ENCODE assay signal across 16 cellular contexts in the genomic region with DNA sequence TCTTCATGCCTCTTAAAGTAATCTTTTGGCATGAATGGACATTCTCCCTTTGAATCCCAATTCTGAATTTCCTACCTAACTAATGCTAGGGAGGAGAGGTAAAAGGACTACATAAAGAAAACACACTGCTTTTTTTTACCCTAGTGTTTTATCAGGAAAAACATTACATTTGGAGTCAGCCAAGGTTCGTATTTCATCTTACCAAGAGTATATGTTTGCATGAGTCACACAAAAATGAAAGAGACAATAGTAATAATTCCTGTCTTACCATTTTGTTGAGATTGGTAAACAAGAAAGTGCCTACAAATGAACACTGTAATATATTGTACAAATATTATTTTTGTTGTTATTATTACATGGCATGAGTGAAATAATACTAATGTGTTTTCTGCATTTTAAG.
DNase-seq lines count a peak whose midpoint lies in the region; ATAC-seq, FAIRE-seq and TF ChIP-seq lines count a peak whose summit lies in the region.
"Had no signal": no experiment of that assay in that cellular context is flagged by ENCODE, and none has a peak within 500 bp of the region (broad histone marks: within the 10 kb centered on the region; RNA-seq: fewer than 3 reads in every experiment).

No MANE protein-coding gene starts in this region.

- intact Hi-C loops in PC-3 (cut with micrococcal nuclease), result loop anchor here (2.0 kb wide), 1 partner anchor 15 kb away; no protein-coding TSS in a partner anchor
- intact Hi-C loops in vagina (cut with DNase I), result no loop called here
- intact Hi-C loops in mucosa of descending colon (cut with DNase I, micrococcal nuclease), result no loop called here

- TF ChIP-seq POLR2A in vagina (IDR thresholded peaks at IDR 0.05), result no peak

- no peak for FAIRE-seq in keratinocyte (lab: Jason Lieb, UNC)
- FAIRE-seq: GM18507 had no signal

- dilution Hi-C loops in keratinocyte (cut with MboI; ENCODE audit: extremely low pct_ligation_motif_present, low sequenced_read_pairs), result no loop called here

- no peaks in the 10 kb centered on the region for H3K9me2 ChIP-seq in PC-3 (replicated peaks; ENCODE audit: low read length)

- no peak overlapping the region for H3K9ac ChIP-seq in PC-3 (ENCODE audit: low read length)
- H3K9ac ChIP-seq in keratinocyte (ENCODE audit: control insufficient read depth, extremely low read depth, insufficient read depth, low read length), result no peak overlapping the region
- H3K9ac ChIP-seq: BLaER1 treated with 17β-estradiol and CSF1 and Interleukin-3, amounts not matched to agents 10 nM and 100 nM had no signal

- H3K36me3 ChIP-seq in PC-3 (ENCODE audit: low read depth, low read length) (no peaks in the 10 kb centered on the region), keratinocyte (ENCODE audit: control insufficient read depth in 2 of 2, extremely low read depth in 1 of 2, insufficient read depth in 2 of 2, low read length in 2 of 2) (no peaks in the 10 kb centered on the region), vagina (no peaks in the 10 kb centered on the region), mucosa of descending colon (ENCODE audit: low read depth) (no peaks in the 10 kb centered on the region)
- H3K36me3 ChIP-seq: BLaER1 treated with 17β-estradiol and CSF1 and Interleukin-3, amounts not matched to agents 10 nM and 100 nM; Peyer's patch had no signal

- CTCF ChIA-PET in PC-3 (lab: Charles Lee), result no interaction called here

- H3K79me2 ChIP-seq in PC-3 (ENCODE audit: low read length), result no peaks in the 10 kb centered on the region
- no peaks in the 10 kb centered on the region for H3K79me2 ChIP-seq in keratinocyte (ENCODE audit: control insufficient read depth, insufficient read depth, low read length)

- H4K20me1 ChIP-seq in PC-3 (ENCODE audit: low read length) (no peaks in the 10 kb centered on the region), keratinocyte (ENCODE audit: control insufficient read depth, extremely low read depth, insufficient read depth, low read length) (no peaks in the 10 kb centered on the region)
- H4K20me1 ChIP-seq: BLaER1 treated with 17β-estradiol and CSF1 and Interleukin-3, amounts not matched to agents 10 nM and 100 nM had no signal

- DNase-seq in HCEC 1CT, result peak; percentile 14
- DNase-seq in PC-3, result peak; percentile 78
- DNase-seq in choroid plexus epithelial cell (ENCODE audit: low read depth), result peak; percentile 69
- peak; percentile 13 for DNase-seq in keratinocyte (ENCODE audit: low read depth, low spot score)
- no peak for DNase-seq in NCI-H1930 (lab: John Stamatoyannopoulos, UW)
- no peak for DNase-seq in GM19240 (ENCODE audit: insufficient read length, low spot score)
- no peak for DNase-seq in vagina (ENCODE audit: extremely low spot score in 2 of 2)
- DNase-seq in mucosa of descending colon, result no peak
- DNase-seq: DMS153, H9, NCI-H1436 treated with DMSO at 0.1 percent for 48 hours, NCI-H2081 treated with DMSO at 0.1 percent for 48 hours, Peyer's patch, SIG-M5 had no signal

- H3F3A ChIP-seq in PC-3 (ENCODE audit: low read length, unreplicated experiment), result peaks cover 8% of the 10 kb centered on the region

- H3K4me1 ChIP-seq in PC-3 (ENCODE audit: insufficient read depth, low read length) (peaks cover 38% of the 10 kb centered on the region), keratinocyte (ENCODE audit: control insufficient read depth, extremely low read depth, insufficient read depth, low read length) (peaks cover 29% of the 10 kb centered on the region), vagina (no peaks in the 10 kb centered on the region), mucosa of descending colon (ENCODE audit: low read depth) (no peaks in the 10 kb centered on the region)
- H3K4me1 ChIP-seq: BLaER1 treated with 17β-estradiol and CSF1 and Interleukin-3, amounts not matched to agents 10 nM and 100 nM; Peyer's patch had no signal

- H3K27ac ChIP-seq in PC-3 (ENCODE audit: low read length) (peak overlapping the region; percentile 78), keratinocyte (ENCODE audit: control insufficient read depth, insufficient read depth, low read length) (peak overlapping the region; percentile 95), vagina (no peak overlapping the region)
- H3K27ac ChIP-seq: BLaER1 treated with 17β-estradiol and CSF1 and Interleukin-3, amounts not matched to agents 10 nM and 100 nM; Peyer's patch had no signal

- peak overlapping the region; percentile 70 for H3K4me2 ChIP-seq in PC-3 (ENCODE audit: low read length)
- H3K4me2 ChIP-seq in keratinocyte (ENCODE audit: control insufficient read depth, extremely low read depth, insufficient read depth, low read depth, low read length), result peak overlapping the region; percentile 37
- H3K4me2 ChIP-seq: BLaER1 treated with 17β-estradiol and CSF1 and Interleukin-3, amounts not matched to agents 10 nM and 100 nM had no signal

- H3K9me1 ChIP-seq in keratinocyte (ENCODE audit: control insufficient read depth, extremely low read depth, insufficient read depth, low read length), result no peaks in the 10 kb centered on the region

- H3K27me3 ChIP-seq in PC-3 (ENCODE audit: low read length) (no peaks in the 10 kb centered on the region), keratinocyte (ENCODE audit: control insufficient read depth, extremely low read depth, insufficient read depth, low read length) (no peaks in the 10 kb centered on the region), vagina (no peaks in the 10 kb centered on the region)
- H3K27me3 ChIP-seq: BLaER1 treated with 17β-estradiol and CSF1 and Interleukin-3, amounts not matched to agents 10 nM and 100 nM; Peyer's patch had no signal

- H3K4me3 ChIP-seq in PC-3 (ENCODE audit: low read length), result no peak overlapping the region
- no peak overlapping the region for H3K4me3 ChIP-seq in choroid plexus epithelial cell (ENCODE audit: low read depth, low read length)
- H3K4me3 ChIP-seq in keratinocyte (ENCODE audit: control insufficient read depth in 2 of 3, extremely low read depth in 1 of 3, insufficient read depth in 2 of 3, low read depth in 1 of 3, low read length in 3 of 3), result no peak overlapping the region
- H3K4me3 ChIP-seq in vagina, result no peak overlapping the region
- H3K4me3 ChIP-seq in mucosa of descending colon, result no peak overlapping the region
- H3K4me3 ChIP-seq: BLaER1 treated with 17β-estradiol and CSF1 and Interleukin-3, amounts not matched to agents 10 nM and 100 nM; Peyer's patch had no signal

- no peak for TF ChIP-seq CTCF in PC-3 (conservative IDR thresholded peaks at IDR 0.05; ENCODE audit: low read depth, low read length)
- TF ChIP-seq CTCF in choroid plexus epithelial cell (conservative IDR thresholded peaks at IDR 0.05; ENCODE audit: low read depth, low read length), result no peak
- no peak for TF ChIP-seq CTCF in keratinocyte (optimal IDR thresholded peaks at IDR 0.05 in 1 of 3, IDR thresholded peaks at IDR 0.05 in 1 of 3, conservative IDR thresholded peaks at IDR 0.05 in 1 of 3; ENCODE audit: extremely low read depth in 1 of 3, insufficient read depth in 2 of 3, low read length in 3 of 3)
- TF ChIP-seq CTCF in vagina (IDR thresholded peaks at IDR 0.05), result no peak
- TF ChIP-seq CTCF in mucosa of descending colon (IDR thresholded peaks at IDR 0.05), result no peak

- POLR2A ChIA-PET in PC-3 (lab: Charles Lee; ENCODE audit: unreplicated experiment), result no interaction called here

- H2AFZ ChIP-seq in PC-3 (ENCODE audit: low read length), result no peak overlapping the region
- H2AFZ ChIP-seq in keratinocyte (ENCODE audit: control insufficient read depth, low read length), result peak overlapping the region; percentile 30

- H3K9me3 ChIP-seq in PC-3 (ENCODE audit: low read length), result no peaks in the 10 kb centered on the region
- H3K9me3 ChIP-seq in keratinocyte (ENCODE audit: control insufficient read depth, low read depth, low read length), result no peaks in the 10 kb centered on the region
- no peaks in the 10 kb centered on the region for H3K9me3 ChIP-seq in vagina
- peaks cover under 1% of the 10 kb centered on the region for H3K9me3 ChIP-seq in mucosa of descending colon
- H3K9me3 ChIP-seq: Peyer's patch had no signal

- ATAC-seq in PC-3 (peak; percentile 47), mucosa of descending colon (no peak)

- BruUV-seq in PC-3 (replicated peaks; lab: Mats Ljungman, UMichigan), result no TSS peak

Comparison
In these comparisons a context has a peak if more than half of its experiments do, and no peak if none do; other contexts are left out.
1. DNase-seq: peak in HCEC 1CT (single experiment), PC-3 (single experiment), choroid plexus epithelial cell (single experiment) and keratinocyte (single experiment); none in NCI-H1930 (0 of 2), GM19240 (single experiment), vagina (0 of 2) and mucosa of descending colon (0 of 3).